1 cellular context compared by ENCODE assay signal in genomic region chr2:96838345-96839287, GRCh38.
TF ChIP-seq lines count a peak whose summit lies in the region.

No MANE protein-coding gene starts in this region.

TF ChIP-seq in HCT116, 20 proteins besides CTCF, POLR2A, EP300 and RAD21:
- TF ChIP-seq ZBTB33 (IDR thresholded peaks at IDR 0.05; ENCODE audit: extremely low read depth, insufficient replicate concordance, low read length) (no peak), ELF1 (IDR thresholded peaks at IDR 0.05; ENCODE audit: borderline replicate concordance, low read depth) (no peak), EZH2 (IDR thresholded peaks at IDR 0.05) (no peak), EGR1 (IDR thresholded peaks at IDR 0.05; ENCODE audit: low read depth) (no peak), ATF3 (IDR thresholded peaks at IDR 0.05) (no peak), SIN3A (IDR thresholded peaks at IDR 0.05; ENCODE audit: low read depth) (no peak)
